18 cellular contexts compared by ENCODE assay signal in genomic region chr3:123907720-123908119, GRCh38. TPM values are rescaled to one million over a fixed set of nuclear protein-coding genes. Genes with fewer than 3 reads are reported as not detected.
DNase-seq lines count a peak whose midpoint lies in the region; ATAC-seq and TF ChIP-seq lines count a peak whose summit lies in the region.
"Had no signal": no experiment of that assay in that cellular context is flagged by ENCODE, and none has a peak within 500 bp of the region (broad histone marks: within the 10 kb centered on the region; RNA-seq: fewer than 3 reads in every experiment).

No MANE protein-coding gene starts in this region.

- H3K36me3 ChIP-seq in BE2C = no peaks in the 10 kb centered on the region
- no peaks in the 10 kb centered on the region for H3K36me3 ChIP-seq in H7 (replicated peaks; ENCODE audit: control insufficient read depth, insufficient read depth, low read length)
- no peaks in the 10 kb centered on the region for H3K36me3 ChIP-seq in PC-3 (ENCODE audit: low read depth, low read length)
- H3K36me3 ChIP-seq: prostate gland, uterus had no signal

- ATAC-seq in PC-3 (no peak), HG02884 (IDR thresholded peaks at IDR 0.05; ENCODE audit: unreplicated experiment) (no peak)
- ATAC-seq: activated CD8-positive, alpha-beta memory T cell treated with anti-CD3 and anti-CD28 coated beads, Interleukin-2, amount 10 ng/mL, durations not matched to agents 7 days and 5 days had no signal

- CTCF ChIA-PET in PC-3 (lab: Charles Lee) = interaction anchor here (0.6 kb wide), 2 partner anchors 40 to 53 kb away, joined by 3 read pairs; partner anchors contain the start of gene CCDC14

- H3K27me3 ChIP-seq in BE2C (no peaks in the 10 kb centered on the region), H7 (ENCODE audit: control insufficient read depth, insufficient read depth, low read length) (no peaks in the 10 kb centered on the region), PC-3 (ENCODE audit: low read length) (no peaks in the 10 kb centered on the region)
- H3K27me3 ChIP-seq: uterus had no signal

- no TSS peak for BruUV-seq in PC-3 (replicated peaks; lab: Mats Ljungman, UMichigan)

- H3K4me1 ChIP-seq in BE2C (no peaks in the 10 kb centered on the region), PC-3 (ENCODE audit: insufficient read depth, low read length) (no peaks in the 10 kb centered on the region)
- H3K4me1 ChIP-seq: prostate gland, uterus had no signal

- POLR2A ChIA-PET in PC-3 (lab: Charles Lee; ENCODE audit: unreplicated experiment) = no interaction called here

- DNase-seq in BE2C (no peak), H7 (peak; percentile 26), PC-3 (no peak), fibroblast of mammary gland (ENCODE audit: low read depth) (no peak), hepatic stellate cell (ENCODE audit: low spot score) (no peak), NCI-H2171 treated with DMSO at 0.1 percent for 48 hours (lab: John Stamatoyannopoulos, UW) (no peak), mesenteric fat pad (ENCODE audit: low spot score) (no peak)
- DNase-seq: activated CD4-positive, alpha-beta T cell treated with anti-CD3 and anti-CD28 coated beads for 48 hours; activated CD8-positive, alpha-beta memory T cell treated with anti-CD3 and anti-CD28 coated beads, Interleukin-2, amount 10 ng/mL, durations not matched to agents 7 days and 5 days; CD4-positive, CD25-positive, alpha-beta regulatory T cell; DMS79; erythroblast; NCI-H146; stimulated activated CD4-positive, alpha-beta T cell treated with anti-CD3 and anti-CD28 coated beads, Interleukin-4, amount 100 ng/mL, for 24 hours; uterus had no signal

- no peaks in the 10 kb centered on the region for H4K20me1 ChIP-seq in PC-3 (ENCODE audit: low read length)

- intact Hi-C loops in PC-3 (cut with micrococcal nuclease) = no loop called here

- H3F3A ChIP-seq in PC-3 (ENCODE audit: low read length, unreplicated experiment) = no peaks in the 10 kb centered on the region

- H3K79me2 ChIP-seq in PC-3 (ENCODE audit: low read length) = no peaks in the 10 kb centered on the region

- H3K9me2 ChIP-seq in PC-3 (replicated peaks; ENCODE audit: low read length) = no peaks in the 10 kb centered on the region

- H3K9ac ChIP-seq in PC-3 (ENCODE audit: low read length) = no peak overlapping the region

- no peak overlapping the region for H3K4me2 ChIP-seq in PC-3 (ENCODE audit: low read length)
- H3K4me2 ChIP-seq: smooth muscle cell had no signal

- no peak overlapping the region for H2AFZ ChIP-seq in PC-3 (ENCODE audit: low read length)

- H3K9me3 ChIP-seq in BE2C (no peaks in the 10 kb centered on the region), PC-3 (ENCODE audit: low read length) (no peaks in the 10 kb centered on the region)
- H3K9me3 ChIP-seq: prostate gland, uterus had no signal

- no peak overlapping the region for H3K27ac ChIP-seq in PC-3 (ENCODE audit: low read length)
- H3K27ac ChIP-seq: prostate gland, uterus had no signal

- TF ChIP-seq CTCF in BE2C (IDR thresholded peaks at IDR 0.05; ENCODE audit: low read depth, low read length) = peak; percentile 37; the same call in 1 of the 2 replicates
- TF ChIP-seq CTCF in PC-3 (conservative IDR thresholded peaks at IDR 0.05; ENCODE audit: low read depth, low read length) = peak; percentile 29; the same call in 1 of the 2 replicates
- TF ChIP-seq CTCF in fibroblast of mammary gland (conservative IDR thresholded peaks at IDR 0.05; ENCODE audit: control insufficient read depth, insufficient read depth, low read depth, low read length) = peak; percentile 8

- H3K4me3 ChIP-seq in BE2C (ENCODE audit: low read depth, low read length) = no peak overlapping the region
- no peak overlapping the region for H3K4me3 ChIP-seq in H7 (ENCODE audit: insufficient read depth, low read depth, low read length)
- H3K4me3 ChIP-seq in PC-3 (ENCODE audit: low read length) = no peak overlapping the region
- no peak overlapping the region for H3K4me3 ChIP-seq in fibroblast of mammary gland (ENCODE audit: control insufficient read depth, low read depth, low read length)
- H3K4me3 ChIP-seq: prostate gland, smooth muscle cell, uterus had no signal

RNA-seq across cellular contexts. Expression of gene MYLK, which starts 23.6 kb away (rescaled TPM):
- 2.1 TPM for polyA plus RNA-seq in BE2C (2012; ENCODE audit: insufficient read depth, insufficient read length, low read depth)
- total RNA-seq in H7 (2014; rRNA removed; shearing (Covaris generic)) = 3.1 and 4.6 TPM in 2 replicates
- total RNA-seq in PC-3 (2014; rRNA removed) (6.9 and 8.7 TPM in 2 replicates), mesenteric fat pad (80.3 TPM)

RNA-seq across cellular contexts. Expression of gene CCDC14, which starts 53.3 kb away (rescaled TPM):
- polyA plus RNA-seq in BE2C (2012; ENCODE audit: insufficient read depth, insufficient read length, low read depth) = 33.2 TPM
- total RNA-seq in H7 (2014; rRNA removed; shearing (Covaris generic)) = 34.2 and 36.1 TPM in 2 replicates
- total RNA-seq in PC-3 (2014; rRNA removed) = 40.9 and 62.6 TPM in 2 replicates
- total RNA-seq in mesenteric fat pad = 18.6 TPM
